ENCODE assay signal across 1 cellular context in genomic region chr18:9629709-9630108, GRCh38.
TF ChIP-seq lines count a peak whose summit lies in the region.

No MANE protein-coding gene starts in this region.

TF ChIP-seq in H1, 55 proteins besides CTCF, POLR2A, EP300 and RAD21 (continued from another document):
- TF ChIP-seq CHD7 (IDR thresholded peaks at IDR 0.05; ENCODE audit: insufficient replicate concordance, low read length) = no peak
- no peak for TF ChIP-seq POU5F1 (IDR thresholded peaks at IDR 0.05; ENCODE audit: low read depth, low read length)
- TF ChIP-seq HDAC2 (IDR thresholded peaks at IDR 0.05; ENCODE audit: borderline replicate concordance in 1 of 2, low read depth in 2 of 2, low read length in 2 of 2) = no peak
- TF ChIP-seq ASH2L (IDR thresholded peaks at IDR 0.05; ENCODE audit: low read length) = no peak
- no peak for TF ChIP-seq GTF2F1 (IDR thresholded peaks at IDR 0.05; ENCODE audit: borderline replicate concordance, low read depth, low read length)
- TF ChIP-seq ATF2 (IDR thresholded peaks at IDR 0.05; ENCODE audit: low read length) = no peak
- no peak for TF ChIP-seq SIX5 (IDR thresholded peaks at IDR 0.05; ENCODE audit: low read depth, low read length)
- no peak for TF ChIP-seq JUN (IDR thresholded peaks at IDR 0.05; ENCODE audit: low read depth, low read length)
- TF ChIP-seq BRCA1 (IDR thresholded peaks at IDR 0.05; ENCODE audit: low read depth, low read length) = no peak
